ENCODE assay signal across 8 cellular contexts in the genomic region with DNA sequence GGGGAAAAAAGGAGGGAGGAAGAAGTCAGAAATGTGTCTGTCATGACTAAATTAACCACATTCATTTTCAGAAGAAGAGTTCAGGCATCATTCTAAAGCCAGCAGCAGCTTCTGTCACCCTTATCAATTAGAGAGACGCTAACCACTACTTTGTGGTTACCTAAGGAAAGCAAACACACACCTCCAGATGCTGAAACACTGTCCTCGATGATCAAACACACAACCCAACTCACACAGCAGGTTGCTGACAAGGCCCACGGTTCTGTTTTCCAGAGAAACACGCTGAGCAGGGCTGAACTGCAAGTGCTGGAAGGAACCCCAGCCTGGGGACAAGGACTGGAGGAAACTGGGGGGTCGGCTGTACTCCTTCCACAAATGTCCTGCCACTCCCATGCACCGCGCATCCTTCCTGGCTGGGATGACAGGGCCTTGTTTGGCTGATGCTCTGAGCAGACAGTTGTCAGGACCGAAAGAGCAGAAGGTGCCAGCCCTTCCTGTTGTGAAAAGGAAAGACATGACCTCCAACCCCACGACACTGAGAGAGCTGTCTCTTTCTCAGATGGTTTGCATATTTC. TPM values are rescaled to one million over a fixed set of nuclear protein-coding genes. Genes with fewer than 3 reads are reported as not detected.
DNase-seq lines count a peak whose midpoint lies in the region; ATAC-seq lines count a peak whose summit lies in the region.

No MANE protein-coding gene starts in this region.

- DNase-seq in CD4-positive, alpha-beta memory T cell = peak in 4 of 5 donors; percentile 70 to 82 (median 78)
- peak; percentile 80 for DNase-seq in activated CD8-positive, alpha-beta memory T cell treated with anti-CD3 and anti-CD28 coated beads, Interleukin-2, amount 50 U/mL, for 48 hours
- DNase-seq in naive thymus-derived CD8-positive, alpha-beta T cell = peak in 7 of 10 donors; percentile 23 to 73 (median 36)
- DNase-seq in HuH-7 (ENCODE audit: low spot score) (no peak), NCI-H2196 (lab: John Stamatoyannopoulos, UW; ENCODE audit: unreplicated experiment) (no peak)

- peak; percentile 78 to 80 for ATAC-seq in naive thymus-derived CD8-positive, alpha-beta T cell
- no peak for ATAC-seq in GM21515 (IDR thresholded peaks at IDR 0.05; ENCODE audit: unreplicated experiment)
- ATAC-seq in HG02852 (IDR thresholded peaks at IDR 0.05; ENCODE audit: unreplicated experiment) = no peak

- peaks cover 6 to 18% of the 10 kb centered on the region in 2 donors for H3K36me3 Mint-ChIP-seq in CD4-positive, alpha-beta memory T cell
- H3K36me3 Mint-ChIP-seq in IgD-negative memory B cell = no peaks in the 10 kb centered on the region
- peaks cover 0 to 5% (median 0%) of the 10 kb centered on the region in 3 donors for H3K36me3 Mint-ChIP-seq in naive thymus-derived CD8-positive, alpha-beta T cell

- H3K4me1 ChIP-seq in CD4-positive, alpha-beta memory T cell (ENCODE audit: insufficient read depth, low read length) = peaks cover 79% of the 10 kb centered on the region

- H3K27me3 Mint-ChIP-seq in CD4-positive, alpha-beta memory T cell = no peaks in the 10 kb centered on the region
- peaks cover 8% of the 10 kb centered on the region for H3K27me3 Mint-ChIP-seq in IgD-negative memory B cell
- H3K27me3 Mint-ChIP-seq in naive thymus-derived CD8-positive, alpha-beta T cell = no peaks in the 10 kb centered on the region

- H3K27ac Mint-ChIP-seq in CD4-positive, alpha-beta memory T cell = peak overlapping the region; percentile 96 to 100 (median 99)
- peak overlapping the region in 1 of 3 donors; percentile 67 for H3K27ac Mint-ChIP-seq in IgD-negative memory B cell
- peak overlapping the region; percentile 95 to 100 (median 99) for H3K27ac Mint-ChIP-seq in naive thymus-derived CD8-positive, alpha-beta T cell

- H3K27ac ChIP-seq in CD4-positive, alpha-beta memory T cell (ENCODE audit: low read depth, low read length) = peak overlapping the region; percentile 66

- intact Hi-C loops in CD4-positive, alpha-beta memory T cell (cut with micrococcal nuclease) = loop anchor here (1.0 to 2.0 kb wide), 6 partner anchors 13 to 70 kb away; no protein-coding TSS in a partner anchor

- CTCF ChIA-PET in CD4-positive, alpha-beta memory T cell (lab: Charles Lee; ENCODE audit: partially characterized antibody) = interaction anchor here (0.8 to 3.0 kb wide), 15 partner anchors 10 to 105 kb away, joined by 3 to 28 read pairs (median 7); partner anchors contain the start of gene PRKCQ

- H3K27me3 ChIP-seq in CD4-positive, alpha-beta memory T cell (ENCODE audit: insufficient read depth, low read length) = no peaks in the 10 kb centered on the region

- H3K36me3 ChIP-seq in CD4-positive, alpha-beta memory T cell (ENCODE audit: insufficient read depth, low read length) = no peaks in the 10 kb centered on the region

- H3K4me3 Mint-ChIP-seq in CD4-positive, alpha-beta memory T cell = peak overlapping the region; percentile 88 to 98 (median 93)
- peak overlapping the region in 3 of 4 donors; percentile 10 to 78 (median 74) for H3K4me3 Mint-ChIP-seq in IgD-negative memory B cell
- peak overlapping the region; percentile 83 to 98 (median 94) for H3K4me3 Mint-ChIP-seq in naive thymus-derived CD8-positive, alpha-beta T cell

- POLR2A ChIA-PET in CD4-positive, alpha-beta memory T cell (lab: Charles Lee; ENCODE audit: partially characterized antibody) = interaction anchor here (0.6 to 4.3 kb wide), 29 partner anchors 9 to 528 kb away, joined by 3 to 139 read pairs (median 5); partner anchors contain the start of gene PRKCQ
- POLR2A ChIA-PET in naive thymus-derived CD8-positive, alpha-beta T cell (lab: Charles Lee) = interaction anchor here (0.6 to 3.1 kb wide), 16 partner anchors 8 to 568 kb away, joined by 3 to 95 read pairs (median 6); no protein-coding TSS in a partner anchor

- H3K4me3 ChIP-seq in CD4-positive, alpha-beta memory T cell (ENCODE audit: low read length in 2 of 2) = peak overlapping the region in 1 of 2 donors; percentile 30

- peaks cover 64 to 81% (median 73%) of the 10 kb centered on the region in 4 donors for H3K4me1 Mint-ChIP-seq in CD4-positive, alpha-beta memory T cell
- H3K4me1 Mint-ChIP-seq in IgD-negative memory B cell = peaks cover 2 to 10% (median 4%) of the 10 kb centered on the region in 3 donors
- peaks cover 41 to 79% (median 75%) of the 10 kb centered on the region in 4 donors for H3K4me1 Mint-ChIP-seq in naive thymus-derived CD8-positive, alpha-beta T cell

- peaks cover 0 to 2% (median 0%) of the 10 kb centered on the region in 8 donors for H3K9me3 Mint-ChIP-seq in CD4-positive, alpha-beta memory T cell
- no peaks in the 10 kb centered on the region for H3K9me3 Mint-ChIP-seq in IgD-negative memory B cell
- H3K9me3 Mint-ChIP-seq in naive thymus-derived CD8-positive, alpha-beta T cell = no peaks in the 10 kb centered on the region

- H3K9me3 ChIP-seq in CD4-positive, alpha-beta memory T cell (ENCODE audit: control insufficient read depth in 1 of 2, low read length in 2 of 2) = no peaks in the 10 kb centered on the region

RNA-seq across cellular contexts. Expression of gene PRKCQ, which starts 36.6 kb away (rescaled TPM):
- 10 to 100 TPM; 70.5 to 71.5 TPM for total RNA-seq in CD4-positive, alpha-beta memory T cell
- polyA plus RNA-seq in CD4-positive, alpha-beta memory T cell = 10 to 100 TPM; 45.0 to 77.1 TPM
- polyA plus RNA-seq in IgD-negative memory B cell = 1.7 TPM
- 10 to 100 TPM; 59.3 to 60.0 TPM for total RNA-seq in naive thymus-derived CD8-positive, alpha-beta T cell
- 10 to 100 TPM; 30.9 to 51.6 (median 37.6) TPM for polyA plus RNA-seq in naive thymus-derived CD8-positive, alpha-beta T cell

Comparison
In these comparisons a context has a peak if more than half of its experiments do, and no peak if none do; other contexts are left out.
1. DNase-seq: peak in CD4-positive, alpha-beta memory T cell (4 of 5), activated CD8-positive, alpha-beta memory T cell treated with anti-CD3 and anti-CD28 coated beads, Interleukin-2, amount 50 U/mL, for 48 hours (single experiment) and naive thymus-derived CD8-positive, alpha-beta T cell (7 of 10); none in HuH-7 (single experiment) and NCI-H2196 (single experiment).
2. ATAC-seq: peak in naive thymus-derived CD8-positive, alpha-beta T cell (2 of 2); none in GM21515 (single experiment) and HG02852 (single experiment).
3. RNA of gene PRKCQ, which starts 36.6 kb away (polyA plus RNA-seq): 45.0 to 77.1 TPM in CD4-positive, alpha-beta memory T cell and 30.9 to 51.6 TPM in naive thymus-derived CD8-positive, alpha-beta T cell; 1.7 TPM in IgD-negative memory B cell (single experiment); every median in the first group is over 10 times any median in the second.
4. Peak in every context shown above with its lines, with median percentiles within 50 percentile points of each other: H3K4me3 Mint-ChIP-seq.